1 cellular context compared by ENCODE assay signal in the genomic region with DNA sequence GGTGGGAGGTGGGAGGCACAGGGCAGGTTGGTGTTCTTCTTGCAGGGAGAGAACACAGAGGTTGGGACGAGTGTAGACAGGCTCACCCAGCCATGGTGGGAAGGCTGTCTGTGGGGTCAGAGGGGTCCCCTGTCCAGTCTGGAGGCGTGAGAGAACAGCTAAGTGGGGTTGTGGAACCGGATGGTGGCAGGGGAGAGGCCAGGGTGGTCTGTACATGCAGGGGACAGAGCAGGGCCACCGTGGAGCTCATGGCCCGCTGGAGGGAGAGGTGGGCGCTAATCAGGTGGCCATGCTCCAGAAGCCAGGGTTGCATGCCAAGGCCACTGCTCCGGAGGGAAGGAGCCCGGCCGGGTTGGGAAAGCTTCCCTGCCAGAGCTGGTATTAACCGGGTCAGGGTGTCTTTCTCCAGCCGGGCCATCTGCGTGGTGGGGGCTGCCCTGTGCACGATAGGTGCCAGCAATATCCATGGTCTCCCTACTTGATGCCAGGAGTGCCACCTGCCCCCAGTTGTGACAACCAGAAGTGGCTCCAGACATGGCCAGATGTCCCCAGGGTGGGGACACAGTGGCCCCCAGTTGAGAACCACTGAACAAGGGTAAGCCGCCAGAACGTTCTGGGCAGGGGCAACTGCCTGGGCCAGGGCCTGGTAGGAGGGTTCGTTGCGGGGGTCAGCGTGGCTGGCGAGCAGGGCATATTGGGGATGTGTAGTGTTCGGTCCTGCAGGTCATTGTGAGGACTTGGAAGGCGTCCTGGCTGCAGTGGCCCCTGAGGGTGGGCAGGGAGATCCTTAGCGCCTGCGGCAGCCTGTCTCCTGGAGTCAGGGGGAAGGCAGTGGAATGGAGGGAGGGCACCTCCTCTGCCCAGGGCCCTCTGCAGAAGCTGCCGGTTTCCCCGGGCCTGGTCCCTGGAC.
TF ChIP-seq lines count a peak whose summit lies in the region.

No MANE protein-coding gene starts in this region.

TF ChIP-seq in GM23338, 12 proteins besides CTCF, POLR2A, EP300 and RAD21 (continued from another document):
- no peak for TF ChIP-seq ETS1 (IDR thresholded peaks at IDR 0.05)
TF ChIP-seq in GM23338: peak in this region for 0.
